Comparison of ENCODE assay signal across 24 cellular contexts in genomic region chr3:11739712-11740111, GRCh38.
DNase-seq lines count a peak whose midpoint lies in the region; FAIRE-seq and TF ChIP-seq lines count a peak whose summit lies in the region.
"Had no signal": no experiment of that assay in that cellular context is flagged by ENCODE, and none has a peak within 500 bp of the region (broad histone marks: within the 10 kb centered on the region; RNA-seq: fewer than 3 reads in every experiment).

No MANE protein-coding gene starts in this region.

- H3K4me2 ChIP-seq in GM23248 (ENCODE audit: unreplicated experiment): no peak overlapping the region
- H3K4me2 ChIP-seq: BLaER1 treated with 17β-estradiol and CSF1 and Interleukin-3, amounts not matched to agents 10 nM and 100 nM had no signal

- WGBS in GM23248 (ENCODE audit: low coverage in 1 of 2, low lambda C conversion rate in 2 of 2, missing lambda C conversion rate in 2 of 2), 2 experiments: 7 to 9% methylated on average over 3 of the region's 3 CpGs

- H3K27me3 ChIP-seq in GM23248 (replicated peaks; ENCODE audit: insufficient read depth) (no peaks in the 10 kb centered on the region), dorsolateral prefrontal cortex (no peaks in the 10 kb centered on the region), uterus (no peaks in the 10 kb centered on the region)
- H3K27me3 ChIP-seq: BLaER1 treated with 17β-estradiol and CSF1 and Interleukin-3, amounts not matched to agents 10 nM and 100 nM had no signal

- H3K27ac ChIP-seq in GM23248: no peak overlapping the region
- H3K27ac ChIP-seq in dorsolateral prefrontal cortex: peak overlapping the region in 1 of 59 donors; percentile 11
- no peak overlapping the region for H3K27ac ChIP-seq in uterus
- H3K27ac ChIP-seq: BLaER1 treated with 17β-estradiol and CSF1 and Interleukin-3, amounts not matched to agents 10 nM and 100 nM had no signal

- H3K36me3 Mint-ChIP-seq in activated CD4-positive, alpha-beta T cell treated with anti-CD3 and anti-CD28 coated beads, Interleukin-2, amount 10 ng/mL, durations not matched to agents 24 days and 14 days (ENCODE audit: low read depth): no peaks in the 10 kb centered on the region
- H3K36me3 Mint-ChIP-seq: CD4-positive, alpha-beta memory T cell; IgD-negative memory B cell had no signal

- no peak for FAIRE-seq in D721Med (lab: Jason Lieb, UNC)
- FAIRE-seq: GM19239, H1 had no signal

- no peaks in the 10 kb centered on the region for H3K79me2 ChIP-seq in GM23248 (ENCODE audit: insufficient read depth)

- no peaks in the 10 kb centered on the region for H3K9me3 ChIP-seq in GM23248 (ENCODE audit: low read depth)
- no peaks in the 10 kb centered on the region for H3K9me3 ChIP-seq in uterus
- H3K9me3 ChIP-seq: BLaER1 treated with 17β-estradiol and CSF1 and Interleukin-3, amounts not matched to agents 10 nM and 100 nM; Caco-2 had no signal

- H4K20me1 ChIP-seq in GM23248 (ENCODE audit: insufficient read depth): no peaks in the 10 kb centered on the region
- H4K20me1 ChIP-seq: BLaER1 treated with 17β-estradiol and CSF1 and Interleukin-3, amounts not matched to agents 10 nM and 100 nM had no signal

- no peak overlapping the region for H2AFZ ChIP-seq in GM23248

- H3K4me3 ChIP-seq in GM23248: no peak overlapping the region
- H3K4me3 ChIP-seq in dorsolateral prefrontal cortex: peak overlapping the region in 1 of 59 donors; percentile 26
- H3K4me3 ChIP-seq in uterus: no peak overlapping the region
- H3K4me3 ChIP-seq: BLaER1 treated with 17β-estradiol and CSF1 and Interleukin-3, amounts not matched to agents 10 nM and 100 nM had no signal

- H3K27me3 Mint-ChIP-seq in activated CD4-positive, alpha-beta T cell treated with anti-CD3 and anti-CD28 coated beads, Interleukin-2, amount 10 ng/mL, durations not matched to agents 24 days and 14 days: peaks cover 1% of the 10 kb centered on the region
- H3K27me3 Mint-ChIP-seq: CD4-positive, alpha-beta memory T cell; IgD-negative memory B cell had no signal

- TF ChIP-seq CTCF in dorsolateral prefrontal cortex (IDR thresholded peaks at IDR 0.05 in 54 of 56, conservative IDR thresholded peaks at IDR 0.05 in 2 of 56; ENCODE audit: low read depth in 1 of 56, partially characterized antibody in 56 of 56) (no peak), uterus (IDR thresholded peaks at IDR 0.05) (no peak), D721Med (IDR thresholded peaks at IDR 0.05; ENCODE audit: insufficient read depth, missing control alignments) (no peak)

- intact Hi-C loops in dorsolateral prefrontal cortex (cut with DNase I): no loop called here
- intact Hi-C loops in uterus (cut with DNase I; ENCODE audit: low total_unique reads): no loop called here
- intact Hi-C loops in activated CD4-positive, alpha-beta T cell treated with anti-CD3 and anti-CD28 coated beads, Interleukin-2, amount 10 ng/mL, durations not matched to agents 24 days and 14 days (cut with micrococcal nuclease): no loop called here

- no peak overlapping the region for H3K27ac Mint-ChIP-seq in activated CD4-positive, alpha-beta T cell treated with anti-CD3 and anti-CD28 coated beads, Interleukin-2, amount 10 ng/mL, durations not matched to agents 24 days and 14 days
- H3K27ac Mint-ChIP-seq: CD4-positive, alpha-beta memory T cell; IgD-negative memory B cell had no signal

- no peaks in the 10 kb centered on the region for H3F3A ChIP-seq in GM23248 (ENCODE audit: insufficient read depth)

- no peaks in the 10 kb centered on the region for H3K9me2 ChIP-seq in GM23248 (ENCODE audit: insufficient read depth)

- no peaks in the 10 kb centered on the region for H3K4me1 Mint-ChIP-seq in activated CD4-positive, alpha-beta T cell treated with anti-CD3 and anti-CD28 coated beads, Interleukin-2, amount 10 ng/mL, durations not matched to agents 24 days and 14 days

- H3K36me3 ChIP-seq in GM23248 (ENCODE audit: low read depth) (no peaks in the 10 kb centered on the region), uterus (no peaks in the 10 kb centered on the region)
- H3K36me3 ChIP-seq: BLaER1 treated with 17β-estradiol and CSF1 and Interleukin-3, amounts not matched to agents 10 nM and 100 nM had no signal

- no peak for TF ChIP-seq POLR2A in uterus (IDR thresholded peaks at IDR 0.05)

- H3K4me3 Mint-ChIP-seq in activated CD4-positive, alpha-beta T cell treated with anti-CD3 and anti-CD28 coated beads, Interleukin-2, amount 10 ng/mL, durations not matched to agents 24 days and 14 days: no peak overlapping the region
- H3K4me3 Mint-ChIP-seq: CD4-positive, alpha-beta memory T cell; IgD-negative memory B cell had no signal

- H3K9ac ChIP-seq in GM23248: no peak overlapping the region
- H3K9ac ChIP-seq: BLaER1 treated with 17β-estradiol and CSF1 and Interleukin-3, amounts not matched to agents 10 nM and 100 nM had no signal

- no peaks in the 10 kb centered on the region for H3K9me3 Mint-ChIP-seq in activated CD4-positive, alpha-beta T cell treated with anti-CD3 and anti-CD28 coated beads, Interleukin-2, amount 10 ng/mL, durations not matched to agents 24 days and 14 days
- H3K9me3 Mint-ChIP-seq: CD4-positive, alpha-beta memory T cell; IgD-negative memory B cell had no signal

- DNase-seq in GM23248: peak; percentile 33
- peak in 7 of 10 donors; percentile 11 to 52 (median 41) for DNase-seq in dorsolateral prefrontal cortex
- peak; percentile 43 for DNase-seq in pons (ENCODE audit: low spot score)
- DNase-seq in uterus: peak; percentile 20 to 31
- DNase-seq in activated CD4-positive, alpha-beta T cell treated with anti-CD3 and anti-CD28 coated beads, Interleukin-2, amount 10 ng/mL, durations not matched to agents 24 days and 14 days: no peak
- DNase-seq in LoVo (ENCODE audit: low spot score): no peak
- DNase-seq in D721Med (ENCODE audit: insufficient read length, low spot score): no peak
- DNase-seq: Caco-2; CD4-positive, alpha-beta memory T cell; DMS53; EL; MV-4-11; NCI-H1105 treated with DMSO at 0.1 percent for 48 hours; NCI-H2081; NCI-H2171; NCI-H345; NCI-H524; NCI-H774; NK-92 treated with Interleukin-12 subunit alpha and Interleukin-12 subunit beta, amount 100 ng/mL, for 24 hours; SIG-M5 had no signal

- H3K4me1 ChIP-seq in GM23248 (ENCODE audit: insufficient read depth) (no peaks in the 10 kb centered on the region), uterus (no peaks in the 10 kb centered on the region)
- H3K4me1 ChIP-seq: BLaER1 treated with 17β-estradiol and CSF1 and Interleukin-3, amounts not matched to agents 10 nM and 100 nM; Caco-2 had no signal

- in situ Hi-C loops in GM23248 (cut with MboI): no loop called here

Comparison
In these comparisons a context has a peak if more than half of its experiments do, and no peak if none do; other contexts are left out.
1. DNase-seq: peak in GM23248 (single experiment), dorsolateral prefrontal cortex (7 of 10), pons (single experiment) and uterus (2 of 2); none in activated CD4-positive, alpha-beta T cell treated with anti-CD3 and anti-CD28 coated beads, Interleukin-2, amount 10 ng/mL, durations not matched to agents 24 days and 14 days (single experiment), LoVo (single experiment) and D721Med (single experiment).